Comparison of ENCODE assay signal across 1 cellular context in genomic region chr1:85655315-85655714, GRCh38.
TF ChIP-seq lines count a peak whose summit lies in the region.

No MANE protein-coding gene starts in this region.

TF ChIP-seq in WTC11, 78 proteins besides CTCF, POLR2A, EP300 and RAD21 (continued from another document):
- TF ChIP-seq, protein P1, sequence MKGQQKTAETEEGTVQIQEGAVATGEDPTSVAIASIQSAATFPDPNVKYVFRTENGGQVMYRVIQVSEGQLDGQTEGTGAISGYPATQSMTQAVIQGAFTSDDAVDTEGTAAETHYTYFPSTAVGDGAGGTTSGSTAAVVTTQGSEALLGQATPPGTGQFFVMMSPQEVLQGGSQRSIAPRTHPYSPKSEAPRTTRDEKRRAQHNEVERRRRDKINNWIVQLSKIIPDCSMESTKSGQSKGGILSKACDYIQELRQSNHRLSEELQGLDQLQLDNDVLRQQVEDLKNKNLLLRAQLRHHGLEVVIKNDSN (CRISPR knock-in tag; IDR thresholded peaks at IDR 0.05), result no peak
- TF ChIP-seq, protein P2, sequence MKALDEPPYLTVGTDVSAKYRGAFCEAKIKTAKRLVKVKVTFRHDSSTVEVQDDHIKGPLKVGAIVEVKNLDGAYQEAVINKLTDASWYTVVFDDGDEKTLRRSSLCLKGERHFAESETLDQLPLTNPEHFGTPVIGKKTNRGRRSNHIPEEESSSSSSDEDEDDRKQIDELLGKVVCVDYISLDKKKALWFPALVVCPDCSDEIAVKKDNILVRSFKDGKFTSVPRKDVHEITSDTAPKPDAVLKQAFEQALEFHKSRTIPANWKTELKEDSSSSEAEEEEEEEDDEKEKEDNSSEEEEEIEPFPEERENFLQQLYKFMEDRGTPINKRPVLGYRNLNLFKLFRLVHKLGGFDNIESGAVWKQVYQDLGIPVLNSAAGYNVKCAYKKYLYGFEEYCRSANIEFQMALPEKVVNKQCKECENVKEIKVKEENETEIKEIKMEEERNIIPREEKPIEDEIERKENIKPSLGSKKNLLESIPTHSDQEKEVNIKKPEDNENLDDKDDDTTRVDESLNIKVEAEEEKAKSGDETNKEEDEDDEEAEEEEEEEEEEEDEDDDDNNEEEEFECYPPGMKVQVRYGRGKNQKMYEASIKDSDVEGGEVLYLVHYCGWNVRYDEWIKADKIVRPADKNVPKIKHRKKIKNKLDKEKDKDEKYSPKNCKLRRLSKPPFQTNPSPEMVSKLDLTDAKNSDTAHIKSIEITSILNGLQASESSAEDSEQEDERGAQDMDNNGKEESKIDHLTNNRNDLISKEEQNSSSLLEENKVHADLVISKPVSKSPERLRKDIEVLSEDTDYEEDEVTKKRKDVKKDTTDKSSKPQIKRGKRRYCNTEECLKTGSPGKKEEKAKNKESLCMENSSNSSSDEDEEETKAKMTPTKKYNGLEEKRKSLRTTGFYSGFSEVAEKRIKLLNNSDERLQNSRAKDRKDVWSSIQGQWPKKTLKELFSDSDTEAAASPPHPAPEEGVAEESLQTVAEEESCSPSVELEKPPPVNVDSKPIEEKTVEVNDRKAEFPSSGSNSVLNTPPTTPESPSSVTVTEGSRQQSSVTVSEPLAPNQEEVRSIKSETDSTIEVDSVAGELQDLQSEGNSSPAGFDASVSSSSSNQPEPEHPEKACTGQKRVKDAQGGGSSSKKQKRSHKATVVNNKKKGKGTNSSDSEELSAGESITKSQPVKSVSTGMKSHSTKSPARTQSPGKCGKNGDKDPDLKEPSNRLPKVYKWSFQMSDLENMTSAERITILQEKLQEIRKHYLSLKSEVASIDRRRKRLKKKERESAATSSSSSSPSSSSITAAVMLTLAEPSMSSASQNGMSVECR (CRISPR knock-in tag; IDR thresholded peaks at IDR 0.05; ENCODE audit: borderline replicate concordance), result no peak
- no peak for TF ChIP-seq GRHL2 (CRISPR knock-in tag; IDR thresholded peaks at IDR 0.05; ENCODE audit: insufficient replicate concordance, severe bottlenecking)
- TF ChIP-seq ZBTB21 (CRISPR knock-in tag; IDR thresholded peaks at IDR 0.05; ENCODE audit: borderline replicate concordance), result no peak
- no peak for TF ChIP-seq KAT7 (CRISPR knock-in tag; IDR thresholded peaks at IDR 0.05; ENCODE audit: borderline replicate concordance)
- no peak for TF ChIP-seq ATF2 (CRISPR knock-in tag; IDR thresholded peaks at IDR 0.05; ENCODE audit: borderline replicate concordance, low read depth)
- no peak for TF ChIP-seq SMAD4 (CRISPR knock-in tag; IDR thresholded peaks at IDR 0.05)
- no peak for TF ChIP-seq TCF7 (CRISPR knock-in tag; IDR thresholded peaks at IDR 0.05; ENCODE audit: low read depth)
TF ChIP-seq in WTC11: peak in this region for 0.
